In the genomic region with DNA sequence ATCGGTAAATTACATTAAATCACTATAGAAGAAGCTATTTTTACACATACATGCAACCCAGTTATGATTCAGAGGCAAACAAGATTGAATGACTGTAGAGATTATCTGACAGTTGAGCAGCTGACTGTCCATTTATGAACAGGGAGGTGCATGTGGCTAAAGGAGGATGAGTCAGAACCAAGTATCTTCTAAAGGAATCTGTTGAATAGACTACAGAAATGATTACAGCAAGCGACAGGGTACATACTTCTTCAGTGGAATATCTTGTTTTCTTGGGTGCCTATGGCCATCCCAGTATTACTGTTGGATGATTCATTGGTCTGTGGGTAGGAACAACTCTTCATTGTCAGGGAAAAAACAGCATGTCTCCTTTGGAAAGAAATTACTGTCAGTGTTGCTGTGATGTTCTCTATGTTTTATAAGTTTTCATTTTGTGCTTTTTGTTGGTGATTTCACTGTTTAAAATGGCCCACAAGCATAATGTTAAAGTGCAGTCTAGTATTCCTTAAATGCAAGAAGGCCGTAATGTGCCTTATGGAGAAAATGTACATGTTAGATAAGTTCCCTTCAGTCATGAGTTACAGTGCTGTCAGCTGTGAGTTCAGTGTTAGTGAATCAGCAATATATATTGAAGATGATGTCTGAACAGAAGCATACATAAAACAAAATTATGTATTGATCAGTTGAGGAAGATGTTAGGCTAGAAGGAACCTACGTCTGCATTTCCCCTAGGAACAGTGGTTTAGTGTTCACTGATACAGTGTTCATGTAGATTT, we compare ENCODE assay signal across 9 cellular contexts. TPM values are rescaled to one million over a fixed set of nuclear protein-coding genes. Genes with fewer than 3 reads are reported as not detected.
DNase-seq lines count a peak whose midpoint lies in the region; ATAC-seq and TF ChIP-seq lines count a peak whose summit lies in the region.
"Had no signal": no experiment of that assay in that cellular context is flagged by ENCODE, and none has a peak within 500 bp of the region (broad histone marks: within the 10 kb centered on the region; RNA-seq: fewer than 3 reads in every experiment).

No MANE protein-coding gene starts in this region.

- TF ChIP-seq CTCF in CD8-positive, alpha-beta T cell (IDR thresholded peaks at IDR 0.05): no peak

- DNase-seq in CD8-positive, alpha-beta T cell: no peak
- DNase-seq in activated CD8-positive, alpha-beta T cell treated with anti-CD3 and anti-CD28 coated beads, Interleukin-2, amount 10 ng/mL, durations not matched to agents 7 days and 5 days: no peak
- DNase-seq in left colon (no peak), NCI-H2107 treated with DMSO at 0.1 percent for 48 hours (lab: John Stamatoyannopoulos, UW; ENCODE audit: unreplicated experiment) (no peak), GM19240 (ENCODE audit: insufficient read length, low spot score) (no peak)
- DNase-seq: GOT3 had no signal

- no peak overlapping the region for H3K4me3 ChIP-seq in CD8-positive, alpha-beta T cell (ENCODE audit: low read depth, low read length)

- no peaks in the 10 kb centered on the region for H3K36me3 ChIP-seq in CD8-positive, alpha-beta T cell (ENCODE audit: insufficient read depth, low read length)

- H3K9me3 ChIP-seq in CD8-positive, alpha-beta T cell (ENCODE audit: low read length): no peaks in the 10 kb centered on the region

- H3K4me1 ChIP-seq in CD8-positive, alpha-beta T cell (ENCODE audit: insufficient read depth, low read length): peaks cover 24% of the 10 kb centered on the region

- POLR2A ChIA-PET in CD8-positive, alpha-beta T cell (lab: Charles Lee): no interaction called here
- POLR2A ChIA-PET in activated CD8-positive, alpha-beta T cell treated with anti-CD3 and anti-CD28 coated beads, Interleukin-2, amount 10 ng/mL, durations not matched to agents 7 days and 5 days (lab: Charles Lee): interaction anchor here (0.9 kb wide), 1 partner anchor 26 kb away, joined by 7 read pairs; no protein-coding TSS in a partner anchor

- H3K27me3 Mint-ChIP-seq in CD8-positive, alpha-beta T cell (ENCODE audit: low read depth): no peaks in the 10 kb centered on the region
- no peaks in the 10 kb centered on the region for H3K27me3 Mint-ChIP-seq in activated CD8-positive, alpha-beta T cell treated with anti-CD3 and anti-CD28 coated beads, Interleukin-2, amount 10 ng/mL, durations not matched to agents 7 days and 5 days (ENCODE audit: low read depth)

- intact Hi-C loops in CD8-positive, alpha-beta T cell (cut with DNase I, micrococcal nuclease): loop anchor here in 1 of 2 experiments (5.0 kb wide), 1 partner anchor 39 kb away; no protein-coding TSS in a partner anchor
- intact Hi-C loops in left colon (cut with DNase I, micrococcal nuclease): no loop called here

- no peak overlapping the region for H3K4me3 Mint-ChIP-seq in CD8-positive, alpha-beta T cell
- no peak overlapping the region for H3K4me3 Mint-ChIP-seq in activated CD8-positive, alpha-beta T cell treated with anti-CD3 and anti-CD28 coated beads, Interleukin-2, amount 10 ng/mL, durations not matched to agents 7 days and 5 days

- peaks cover 17% of the 10 kb centered on the region for H3K36me3 Mint-ChIP-seq in CD8-positive, alpha-beta T cell
- peaks cover 55% of the 10 kb centered on the region for H3K36me3 Mint-ChIP-seq in activated CD8-positive, alpha-beta T cell treated with anti-CD3 and anti-CD28 coated beads, Interleukin-2, amount 10 ng/mL, durations not matched to agents 7 days and 5 days (ENCODE audit: low read depth)

- no peak for ATAC-seq in CD8-positive, alpha-beta T cell
- ATAC-seq in HG02870 (IDR thresholded peaks at IDR 0.05; ENCODE audit: unreplicated experiment) (peak; percentile 80), left colon (peak; percentile 72), HG02642 (IDR thresholded peaks at IDR 0.05; ENCODE audit: poor library complexity, unreplicated experiment) (no peak), GM19328 (IDR thresholded peaks at IDR 0.05; ENCODE audit: unreplicated experiment) (no peak)
- no peak for ATAC-seq in activated CD8-positive, alpha-beta T cell treated with anti-CD3 and anti-CD28 coated beads, Interleukin-2, amount 10 ng/mL, durations not matched to agents 7 days and 5 days

- CTCF ChIA-PET in CD8-positive, alpha-beta T cell (lab: Charles Lee): interaction anchor here (1.4 kb wide), 1 partner anchor 38 kb away, joined by 3 read pairs; no protein-coding TSS in a partner anchor
- CTCF ChIA-PET in activated CD8-positive, alpha-beta T cell treated with anti-CD3 and anti-CD28 coated beads, Interleukin-2, amount 10 ng/mL, durations not matched to agents 7 days and 5 days (lab: Charles Lee): interaction anchor here (0.8 to 4.7 kb wide), 4 partner anchors 12 to 73 kb away, joined by 3 to 21 read pairs (median 4); no protein-coding TSS in a partner anchor

- H3K27ac ChIP-seq in CD8-positive, alpha-beta T cell (ENCODE audit: low read depth, low read length): no peak overlapping the region

- no peaks in the 10 kb centered on the region for H3K9me3 Mint-ChIP-seq in CD8-positive, alpha-beta T cell
- no peaks in the 10 kb centered on the region for H3K9me3 Mint-ChIP-seq in activated CD8-positive, alpha-beta T cell treated with anti-CD3 and anti-CD28 coated beads, Interleukin-2, amount 10 ng/mL, durations not matched to agents 7 days and 5 days (ENCODE audit: insufficient read depth)

- no peaks in the 10 kb centered on the region for H3K27me3 ChIP-seq in CD8-positive, alpha-beta T cell (ENCODE audit: insufficient read depth, low read length)

- peak overlapping the region; percentile 30 for H3K27ac Mint-ChIP-seq in CD8-positive, alpha-beta T cell
- peak overlapping the region; percentile 61 for H3K27ac Mint-ChIP-seq in activated CD8-positive, alpha-beta T cell treated with anti-CD3 and anti-CD28 coated beads, Interleukin-2, amount 10 ng/mL, durations not matched to agents 7 days and 5 days

- H3K4me1 Mint-ChIP-seq in CD8-positive, alpha-beta T cell (ENCODE audit: low read depth): peaks cover 45% of the 10 kb centered on the region
- H3K4me1 Mint-ChIP-seq in activated CD8-positive, alpha-beta T cell treated with anti-CD3 and anti-CD28 coated beads, Interleukin-2, amount 10 ng/mL, durations not matched to agents 7 days and 5 days (ENCODE audit: low read depth): peaks cover 52% of the 10 kb centered on the region

RNA-seq across cellular contexts. Expression of gene CBFB, which starts 27.0 kb away (rescaled TPM):
- 10 to 100 TPM; 52.3 to 58.6 TPM for total RNA-seq in CD8-positive, alpha-beta T cell
- total RNA-seq in activated CD8-positive, alpha-beta T cell treated with anti-CD3 and anti-CD28 coated beads, Interleukin-2, amount 10 ng/mL, durations not matched to agents 7 days and 5 days: 100 to 1,000 TPM; 235 to 241 TPM
- 10 to 100 TPM; 25.8 to 27.0 TPM for total RNA-seq in left colon

RNA-seq across cellular contexts. Expression of gene PHAF1, which starts 53.8 kb away (rescaled TPM):
- 1 to 10 TPM; 9.6 to 9.7 TPM for total RNA-seq in CD8-positive, alpha-beta T cell
- total RNA-seq in activated CD8-positive, alpha-beta T cell treated with anti-CD3 and anti-CD28 coated beads, Interleukin-2, amount 10 ng/mL, durations not matched to agents 7 days and 5 days: 10 to 100 TPM; 16.5 TPM
- total RNA-seq in left colon: 10 to 100 TPM; 11.3 to 13.9 TPM

Comparison
In these comparisons a context has a peak if more than half of its experiments do, and no peak if none do; other contexts are left out.
1. ATAC-seq: peak in HG02870 (single experiment) and left colon (single experiment); none in CD8-positive, alpha-beta T cell (single experiment), activated CD8-positive, alpha-beta T cell treated with anti-CD3 and anti-CD28 coated beads, Interleukin-2, amount 10 ng/mL, durations not matched to agents 7 days and 5 days (single experiment), HG02642 (single experiment) and GM19328 (single experiment).